26 cellular contexts compared by ENCODE assay signal in genomic region chr20:22719250-22719649, GRCh38.
DNase-seq lines count a peak whose midpoint lies in the region; ATAC-seq and TF ChIP-seq lines count a peak whose summit lies in the region.
"Had no signal": no experiment of that assay in that cellular context is flagged by ENCODE, and none has a peak within 500 bp of the region (broad histone marks: within the 10 kb centered on the region; RNA-seq: fewer than 3 reads in every experiment).

No MANE protein-coding gene starts in this region.

- no peak overlapping the region for H3K23ac ChIP-seq in mesenchymal stem cell (ENCODE audit: low read length in 2 of 2)

- no peak overlapping the region for H2BK5ac ChIP-seq in mesenchymal stem cell (ENCODE audit: low read depth, low read length, poor library complexity, severe bottlenecking)

- ATAC-seq in Right ventricle myocardium superior (ENCODE audit: poor library complexity), result peak; percentile 53
- peak; percentile 82 to 91 (median 91) for ATAC-seq in heart right ventricle
- no peak for ATAC-seq in HG03196 (IDR thresholded peaks at IDR 0.05; ENCODE audit: unreplicated experiment)
- no peak for ATAC-seq in activated CD8-positive, alpha-beta memory T cell treated with anti-CD3 and anti-CD28 coated beads, Interleukin-2, amount 10 ng/mL, durations not matched to agents 7 days and 5 days
- no peak for ATAC-seq in HG03378 (IDR thresholded peaks at IDR 0.05; ENCODE audit: unreplicated experiment)
- no peak for ATAC-seq in HG03108 (IDR thresholded peaks at IDR 0.05; ENCODE audit: unreplicated experiment)
- ATAC-seq: effector memory CD8-positive, alpha-beta T cell; foreskin keratinocyte; sciatic nerve; stimulated activated memory B cell treated with anti-CD40 and anti-IgM and Interleukin-4, amounts not matched to agents 10 μg/mL and 1 μg/mL and 100 μg/mL, for 72 hours had no signal

- no peak overlapping the region for H2AK5ac ChIP-seq in mesenchymal stem cell (ENCODE audit: low read length, severe bottlenecking)

- H3K27ac Mint-ChIP-seq in activated CD8-positive, alpha-beta memory T cell treated with anti-CD3 and anti-CD28 coated beads, Interleukin-2, amount 10 ng/mL, durations not matched to agents 7 days and 5 days, result no peak overlapping the region
- H3K27ac Mint-ChIP-seq: activated B cell treated with CpG ODN at 0.5 μM for 24 hours; activated naive CD4-positive, alpha-beta T cell treated with anti-CD3 and anti-CD28 coated beads for 36 hours; CD8-positive, alpha-beta memory T cell; effector memory CD8-positive, alpha-beta T cell; HFFc6; IgD-negative memory B cell; stimulated activated memory B cell treated with anti-CD40 and anti-IgM and Interleukin-4, amounts not matched to agents 10 μg/mL and 1 μg/mL and 100 μg/mL, for 72 hours had no signal

- intact Hi-C loops in Right ventricle myocardium superior (cut with DNase I) (no loop called here), cardiac septum (cut with DNase I) (loop anchor here (5.0 kb wide), 1 partner anchor 143 kb away; no protein-coding TSS in a partner anchor), heart right ventricle (cut with DNase I) (loop anchor here in 1 of 10 donors (2.0 to 5.0 kb wide), 2 partner anchors 144 to 258 kb away; no protein-coding TSS in a partner anchor)

- H3K4me1 Mint-ChIP-seq in activated CD8-positive, alpha-beta memory T cell treated with anti-CD3 and anti-CD28 coated beads, Interleukin-2, amount 10 ng/mL, durations not matched to agents 7 days and 5 days, result no peaks in the 10 kb centered on the region
- H3K4me1 Mint-ChIP-seq: CD8-positive, alpha-beta memory T cell; IgD-negative memory B cell had no signal

- H3K27me3 ChIP-seq in heart right ventricle, result no peaks in the 10 kb centered on the region
- H3K27me3 ChIP-seq in mesenchymal stem cell (ENCODE audit: control insufficient read depth in 1 of 2, insufficient read depth in 1 of 2, low read length in 2 of 2), result peaks cover 0 to 13% of the 10 kb centered on the region in 2 experiments
- H3K27me3 ChIP-seq: brain microvascular endothelial cell, esophagus muscularis mucosa, foreskin keratinocyte had no signal

- H4K8ac ChIP-seq in mesenchymal stem cell (ENCODE audit: low read length), result peak overlapping the region; percentile 59

- no peaks in the 10 kb centered on the region for H3K27me3 Mint-ChIP-seq in activated CD8-positive, alpha-beta memory T cell treated with anti-CD3 and anti-CD28 coated beads, Interleukin-2, amount 10 ng/mL, durations not matched to agents 7 days and 5 days
- H3K27me3 Mint-ChIP-seq: effector memory CD8-positive, alpha-beta T cell; stimulated activated memory B cell treated with anti-CD40 and anti-IgM and Interleukin-4, amounts not matched to agents 10 μg/mL and 1 μg/mL and 100 μg/mL, for 72 hours had no signal

- no peak overlapping the region for H3K4me3 Mint-ChIP-seq in activated CD8-positive, alpha-beta memory T cell treated with anti-CD3 and anti-CD28 coated beads, Interleukin-2, amount 10 ng/mL, durations not matched to agents 7 days and 5 days
- H3K4me3 Mint-ChIP-seq: activated B cell treated with CpG ODN at 0.5 μM for 24 hours; activated naive CD4-positive, alpha-beta T cell treated with anti-CD3 and anti-CD28 coated beads for 36 hours; CD8-positive, alpha-beta memory T cell; effector memory CD8-positive, alpha-beta T cell; HFFc6; IgD-negative memory B cell; stimulated activated memory B cell treated with anti-CD40 and anti-IgM and Interleukin-4, amounts not matched to agents 10 μg/mL and 1 μg/mL and 100 μg/mL, for 72 hours had no signal

- H2BK12ac ChIP-seq in mesenchymal stem cell (ENCODE audit: low read length in 2 of 2), result no peak overlapping the region

- H3K4me2 ChIP-seq in mesenchymal stem cell (ENCODE audit: low read length, poor library complexity, severe bottlenecking), result no peak overlapping the region

- TF ChIP-seq CTCF in heart right ventricle (IDR thresholded peaks at IDR 0.05), result no peak

- H3K9ac ChIP-seq in mesenchymal stem cell (ENCODE audit: low read length), result no peak overlapping the region

- H3K36me3 ChIP-seq in heart right ventricle (no peaks in the 10 kb centered on the region), mesenchymal stem cell (ENCODE audit: control insufficient read depth in 1 of 2, insufficient read depth in 2 of 2, low read depth in 1 of 2, low read length in 2 of 2) (no peaks in the 10 kb centered on the region)
- H3K36me3 ChIP-seq: brain microvascular endothelial cell, esophagus muscularis mucosa, SJSA1 had no signal

- H2BK120ac ChIP-seq in mesenchymal stem cell (ENCODE audit: low read depth, low read length), result no peak overlapping the region

- no peak overlapping the region for H3K14ac ChIP-seq in mesenchymal stem cell (ENCODE audit: low read length in 2 of 2)

- WGBS in heart right ventricle, 2 donors, result 44 to 56% methylated on average over 8 of the region's 8 CpGs
- 70% methylated on average over 6 of the region's 8 CpGs for WGBS in mesenchymal stem cell

- no peak overlapping the region for H2BK15ac ChIP-seq in mesenchymal stem cell (ENCODE audit: low read depth, poor library complexity, severe bottlenecking)

- peak overlapping the region; percentile 51 for H2AFZ ChIP-seq in mesenchymal stem cell (ENCODE audit: low read depth, low read length)

- H3K79me1 ChIP-seq in mesenchymal stem cell (replicated peaks; ENCODE audit: low read length, poor library complexity, severe bottlenecking), result no peaks in the 10 kb centered on the region

- H3K9me3 ChIP-seq in heart right ventricle (peaks cover 0 to 2% (median 0%) of the 10 kb centered on the region in 11 donors), mesenchymal stem cell (ENCODE audit: control insufficient read depth, low read length) (no peaks in the 10 kb centered on the region)
- H3K9me3 ChIP-seq: esophagus muscularis mucosa, SJSA1 had no signal

- H3K4me1 ChIP-seq in heart right ventricle, result peaks cover 5 to 60% (median 37%) of the 10 kb centered on the region in 9 donors
- H3K4me1 ChIP-seq in mesenchymal stem cell (ENCODE audit: control insufficient read depth, insufficient read depth, low read depth, low read length), result peaks cover 4% of the 10 kb centered on the region

- no peak overlapping the region for H3K4me3 ChIP-seq in heart right ventricle
- H3K4me3 ChIP-seq in mesenchymal stem cell (ENCODE audit: insufficient read depth in 1 of 2, low read depth in 1 of 2, low read length in 2 of 2), result no peak overlapping the region
- H3K4me3 ChIP-seq: esophagus muscularis mucosa, lung, SJSA1 had no signal

- no peaks in the 10 kb centered on the region for H3K36me3 Mint-ChIP-seq in activated CD8-positive, alpha-beta memory T cell treated with anti-CD3 and anti-CD28 coated beads, Interleukin-2, amount 10 ng/mL, durations not matched to agents 7 days and 5 days
- H3K36me3 Mint-ChIP-seq: CD8-positive, alpha-beta memory T cell; IgD-negative memory B cell; stimulated activated memory B cell treated with anti-CD40 and anti-IgM and Interleukin-4, amounts not matched to agents 10 μg/mL and 1 μg/mL and 100 μg/mL, for 72 hours had no signal

- H3K4ac ChIP-seq in mesenchymal stem cell (ENCODE audit: low read depth in 1 of 2, low read length in 2 of 2), result peak overlapping the region; percentile 13 to 41

- H3K27ac ChIP-seq in heart right ventricle, result peak overlapping the region in 6 of 10 donors; percentile 4 to 76 (median 65)
- H3K27ac ChIP-seq in mesenchymal stem cell (ENCODE audit: low read length, poor library complexity, severe bottlenecking), result no peak overlapping the region
- H3K27ac ChIP-seq: brain microvascular endothelial cell, esophagus muscularis mucosa, foreskin keratinocyte, SJSA1 had no signal

- CTCF ChIA-PET in activated CD8-positive, alpha-beta memory T cell treated with anti-CD3 and anti-CD28 coated beads, Interleukin-2, amount 10 ng/mL, durations not matched to agents 7 days and 5 days (lab: Charles Lee), result no interaction called here

- H4K91ac ChIP-seq in mesenchymal stem cell (ENCODE audit: low read length), result no peak overlapping the region

- H3K18ac ChIP-seq in mesenchymal stem cell (ENCODE audit: low read depth in 1 of 2, low read length in 2 of 2), result no peak overlapping the region

- H3K9me3 Mint-ChIP-seq in activated CD8-positive, alpha-beta memory T cell treated with anti-CD3 and anti-CD28 coated beads, Interleukin-2, amount 10 ng/mL, durations not matched to agents 7 days and 5 days (ENCODE audit: low read depth), result peaks cover 2% of the 10 kb centered on the region
- H3K9me3 Mint-ChIP-seq: activated B cell treated with CpG ODN at 0.5 μM for 24 hours; stimulated activated memory B cell treated with anti-CD40 and anti-IgM and Interleukin-4, amounts not matched to agents 10 μg/mL and 1 μg/mL and 100 μg/mL, for 72 hours had no signal

- DNase-seq in Right ventricle myocardium superior (no peak), cardiac septum (ENCODE audit: low spot score) (no peak), heart right ventricle (peak; percentile 39 to 54), mesenchymal stem cell (no peak)
- no peak for DNase-seq in activated CD8-positive, alpha-beta memory T cell treated with anti-CD3 and anti-CD28 coated beads, Interleukin-2, amount 10 ng/mL, durations not matched to agents 7 days and 5 days
- DNase-seq: activated B cell treated with CpG ODN at 0.5 μM for 24 hours; activated naive CD4-positive, alpha-beta T cell treated with anti-CD3 and anti-CD28 coated beads for 36 hours; brain microvascular endothelial cell; CD8-positive, alpha-beta memory T cell; effector memory CD8-positive, alpha-beta T cell; foreskin keratinocyte; HFFc6; NCI-H1105; NCI-H2029 treated with DMSO at 0.1 percent for 48 hours; NCI-H2227 treated with DMSO at 0.1 percent for 48 hours; NCI-H526 treated with DMSO at 0.1 percent for 48 hours; stimulated activated CD4-positive, alpha-beta T cell treated with anti-CD3 and anti-CD28 coated beads, Interleukin-4, amount 100 ng/mL, for 4 hours had no signal

Comparison
In these comparisons a context has a peak if more than half of its experiments do, and no peak if none do; other contexts are left out.
1. DNase-seq: peak in heart right ventricle (2 of 2); none in Right ventricle myocardium superior (single experiment), cardiac septum (single experiment), mesenchymal stem cell (single experiment) and activated CD8-positive, alpha-beta memory T cell treated with anti-CD3 and anti-CD28 coated beads, Interleukin-2, amount 10 ng/mL, durations not matched to agents 7 days and 5 days (single experiment).
2. ATAC-seq: peak in Right ventricle myocardium superior (single experiment) and heart right ventricle (8 of 8); none in HG03196 (single experiment), activated CD8-positive, alpha-beta memory T cell treated with anti-CD3 and anti-CD28 coated beads, Interleukin-2, amount 10 ng/mL, durations not matched to agents 7 days and 5 days (single experiment), HG03378 (single experiment) and HG03108 (single experiment).